12 cellular contexts compared by ENCODE assay signal in the genomic region with DNA sequence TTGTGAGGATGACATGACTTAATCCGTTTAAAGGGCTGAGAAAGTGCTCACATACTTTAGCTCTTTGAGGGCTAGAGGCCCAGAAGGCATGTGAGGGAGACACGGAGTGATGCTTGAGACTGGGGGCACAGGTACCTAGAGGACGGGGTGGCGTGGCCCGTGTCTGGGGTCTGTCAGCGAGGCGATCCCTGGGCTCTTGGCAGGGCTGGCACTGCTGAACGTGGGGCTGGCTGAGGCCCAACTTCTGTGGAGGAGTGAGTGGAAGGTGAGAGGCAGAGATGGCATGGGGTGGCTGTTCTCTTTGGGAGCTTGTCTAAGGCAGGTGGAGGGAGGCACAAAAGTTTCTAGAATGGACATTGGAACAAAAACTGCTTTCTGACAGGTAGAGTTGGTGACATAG. TPM values are rescaled to one million over a fixed set of nuclear protein-coding genes. Genes with fewer than 3 reads are reported as not detected.
DNase-seq lines count a peak whose midpoint lies in the region; ATAC-seq lines count a peak whose summit lies in the region.
"Had no signal": no experiment of that assay in that cellular context is flagged by ENCODE, and none has a peak within 500 bp of the region (broad histone marks: within the 10 kb centered on the region; RNA-seq: fewer than 3 reads in every experiment).

No MANE protein-coding gene starts in this region.

- intact Hi-C loops in dendritic cell treated with granulocyte-macrophage colony-stimulating factor and Interleukin-4, amounts not matched to agents 40 ng/mL and 50 ng/mL, for 4 days (cut with micrococcal nuclease), result no loop called here

- no peaks in the 10 kb centered on the region for H3K27me3 Mint-ChIP-seq in stimulated activated naive CD8-positive, alpha-beta T cell treated with anti-CD3 and anti-CD28 coated beads, Interleukin-15, Interleukin-2, amounts not matched to agents 100 ng/mL and 50 ng/mL, for 24 hours
- H3K27me3 Mint-ChIP-seq in stimulated activated naive CD8-positive, alpha-beta T cell treated with anti-CD3 and anti-CD28 coated beads, Interleukin-15, amount 100 ng/mL, for 72 hours, result no peaks in the 10 kb centered on the region
- H3K27me3 Mint-ChIP-seq in dendritic cell treated with granulocyte-macrophage colony-stimulating factor and Interleukin-4, amounts not matched to agents 40 ng/mL and 50 ng/mL, for 4 days, result no peaks in the 10 kb centered on the region
- H3K27me3 Mint-ChIP-seq in naive B cell, result no peaks in the 10 kb centered on the region

- no peaks in the 10 kb centered on the region for H3K9me3 Mint-ChIP-seq in stimulated activated naive CD8-positive, alpha-beta T cell treated with anti-CD3 and anti-CD28 coated beads, Interleukin-15, Interleukin-2, amounts not matched to agents 100 ng/mL and 50 ng/mL, for 24 hours
- no peaks in the 10 kb centered on the region for H3K9me3 Mint-ChIP-seq in stimulated activated naive CD8-positive, alpha-beta T cell treated with anti-CD3 and anti-CD28 coated beads, Interleukin-15, amount 100 ng/mL, for 72 hours
- H3K9me3 Mint-ChIP-seq in dendritic cell treated with granulocyte-macrophage colony-stimulating factor and Interleukin-4, amounts not matched to agents 40 ng/mL and 50 ng/mL, for 4 days, result no peaks in the 10 kb centered on the region
- H3K9me3 Mint-ChIP-seq in naive B cell, result no peaks in the 10 kb centered on the region

- no peak for ATAC-seq in stimulated activated naive CD8-positive, alpha-beta T cell treated with anti-CD3 and anti-CD28 coated beads, Interleukin-15, amount 100 ng/mL, for 72 hours
- ATAC-seq in naive B cell (ENCODE audit: low read depth in 2 of 2) (no peak), GM19452 (IDR thresholded peaks at IDR 0.05; ENCODE audit: unreplicated experiment) (no peak), GM18873 (IDR thresholded peaks at IDR 0.05; ENCODE audit: low FRiP score, unreplicated experiment) (no peak), GM21825 (IDR thresholded peaks at IDR 0.05; ENCODE audit: unreplicated experiment) (no peak)

- no peaks in the 10 kb centered on the region for H3K36me3 Mint-ChIP-seq in stimulated activated naive CD8-positive, alpha-beta T cell treated with anti-CD3 and anti-CD28 coated beads, Interleukin-15, Interleukin-2, amounts not matched to agents 100 ng/mL and 50 ng/mL, for 24 hours (ENCODE audit: low read depth)
- peaks cover 37% of the 10 kb centered on the region for H3K36me3 Mint-ChIP-seq in dendritic cell treated with granulocyte-macrophage colony-stimulating factor and Interleukin-4, amounts not matched to agents 40 ng/mL and 50 ng/mL, for 4 days (ENCODE audit: low read depth)
- peaks cover 11 to 17% of the 10 kb centered on the region in 2 donors for H3K36me3 Mint-ChIP-seq in naive B cell

- DNase-seq in stimulated activated naive CD8-positive, alpha-beta T cell treated with anti-CD3 and anti-CD28 coated beads, Interleukin-15, amount 100 ng/mL, for 72 hours, result no peak
- no peak for DNase-seq in naive B cell
- no peak for DNase-seq in SKM-1 (lab: John Stamatoyannopoulos, UW; ENCODE audit: unreplicated experiment)
- DNase-seq: effector CD8-positive, alpha-beta T cell; NCI-H1417 treated with DMSO at 0.1 percent for 48 hours; NCI-H510A; SHP77 treated with DMSO at 0.1 percent for 48 hours had no signal

- H3K27ac Mint-ChIP-seq in stimulated activated naive CD8-positive, alpha-beta T cell treated with anti-CD3 and anti-CD28 coated beads, Interleukin-15, Interleukin-2, amounts not matched to agents 100 ng/mL and 50 ng/mL, for 24 hours, result peak overlapping the region; percentile 60
- peak overlapping the region in 1 of 2 donors; percentile 29 for H3K27ac Mint-ChIP-seq in stimulated activated naive CD8-positive, alpha-beta T cell treated with anti-CD3 and anti-CD28 coated beads, Interleukin-15, amount 100 ng/mL, for 72 hours
- H3K27ac Mint-ChIP-seq in dendritic cell treated with granulocyte-macrophage colony-stimulating factor and Interleukin-4, amounts not matched to agents 40 ng/mL and 50 ng/mL, for 4 days, result peak overlapping the region; percentile 68
- peak overlapping the region; percentile 52 to 99 (median 92) for H3K27ac Mint-ChIP-seq in naive B cell

- H3K4me1 Mint-ChIP-seq in stimulated activated naive CD8-positive, alpha-beta T cell treated with anti-CD3 and anti-CD28 coated beads, Interleukin-15, Interleukin-2, amounts not matched to agents 100 ng/mL and 50 ng/mL, for 24 hours (ENCODE audit: low read depth), result peaks cover 48% of the 10 kb centered on the region
- H3K4me1 Mint-ChIP-seq in stimulated activated naive CD8-positive, alpha-beta T cell treated with anti-CD3 and anti-CD28 coated beads, Interleukin-15, amount 100 ng/mL, for 72 hours, result peaks cover 17% of the 10 kb centered on the region
- H3K4me1 Mint-ChIP-seq in dendritic cell treated with granulocyte-macrophage colony-stimulating factor and Interleukin-4, amounts not matched to agents 40 ng/mL and 50 ng/mL, for 4 days (ENCODE audit: low read depth), result peaks cover 66% of the 10 kb centered on the region
- H3K4me1 Mint-ChIP-seq in naive B cell, result peaks cover 64 to 99% (median 89%) of the 10 kb centered on the region in 3 donors

- no peak overlapping the region for H3K4me3 Mint-ChIP-seq in stimulated activated naive CD8-positive, alpha-beta T cell treated with anti-CD3 and anti-CD28 coated beads, Interleukin-15, Interleukin-2, amounts not matched to agents 100 ng/mL and 50 ng/mL, for 24 hours
- H3K4me3 Mint-ChIP-seq in stimulated activated naive CD8-positive, alpha-beta T cell treated with anti-CD3 and anti-CD28 coated beads, Interleukin-15, amount 100 ng/mL, for 72 hours, result no peak overlapping the region
- no peak overlapping the region for H3K4me3 Mint-ChIP-seq in dendritic cell treated with granulocyte-macrophage colony-stimulating factor and Interleukin-4, amounts not matched to agents 40 ng/mL and 50 ng/mL, for 4 days
- peak overlapping the region; percentile 37 to 90 (median 78) for H3K4me3 Mint-ChIP-seq in naive B cell

RNA-seq across cellular contexts. Expression of gene SEMA4B, which starts 9.5 kb away (rescaled TPM):
- 100 to 1,000 TPM in 4 of 6 donors, 10 to 100 TPM in 2; 96.8 to 172 (median 103) TPM for polyA plus RNA-seq in naive B cell (ENCODE audit: low read depth in 6 of 6)

RNA-seq across cellular contexts. Expression of gene CIB1, which starts 23.1 kb away (rescaled TPM):
- polyA plus RNA-seq in naive B cell (ENCODE audit: low read depth in 6 of 6), result 100 to 1,000 TPM; 204 to 259 (median 235) TPM

RNA-seq across cellular contexts. Expression of gene GDPGP1, which starts 23.4 kb away (rescaled TPM):
- 1 to 10 TPM in 4 of 6 donors, under 1 TPM in 2; 0.70 to 2.1 (median 1.3) TPM for polyA plus RNA-seq in naive B cell (ENCODE audit: low read depth in 6 of 6)

RNA-seq across cellular contexts. Expression of gene TTLL13, which starts 38.8 kb away (rescaled TPM):
- 1 to 10 TPM in 1 of 6 donors, under 1 TPM in 3, not detected in 2; 0.11 to 1.4 (median 0.34) TPM for polyA plus RNA-seq in naive B cell (ENCODE audit: low read depth in 6 of 6)

RNA-seq across cellular contexts. Expression of gene NGRN, which starts 54.9 kb away (rescaled TPM):
- polyA plus RNA-seq in naive B cell (ENCODE audit: low read depth in 6 of 6), result 10 to 100 TPM; 33.6 to 80.2 (median 54.1) TPM

Comparison
In these comparisons a context has a peak if more than half of its experiments do, and no peak if none do; other contexts are left out.
1. H3K4me3 Mint-ChIP-seq: peak in naive B cell (8 of 8); none in stimulated activated naive CD8-positive, alpha-beta T cell treated with anti-CD3 and anti-CD28 coated beads, Interleukin-15, Interleukin-2, amounts not matched to agents 100 ng/mL and 50 ng/mL, for 24 hours (single experiment), stimulated activated naive CD8-positive, alpha-beta T cell treated with anti-CD3 and anti-CD28 coated beads, Interleukin-15, amount 100 ng/mL, for 72 hours (0 of 2) and dendritic cell treated with granulocyte-macrophage colony-stimulating factor and Interleukin-4, amounts not matched to agents 40 ng/mL and 50 ng/mL, for 4 days (single experiment).